In genomic region chr9:135776893-135777622, GRCh38 we compare ENCODE assay signal across 23 cellular contexts.
"Had no signal": no experiment of that assay in that cellular context is flagged by ENCODE, and none has a peak within 500 bp of the region (broad histone marks: within the 10 kb centered on the region; RNA-seq: fewer than 3 reads in every experiment).

No MANE protein-coding gene starts in this region.

- H3K9me3 ChIP-seq: SK-N-SH had no signal

- H3K27ac Mint-ChIP-seq: IgD-negative memory B cell had no signal

- FAIRE-seq: K562 had no signal

- H3K4me3 Mint-ChIP-seq: IgD-negative memory B cell had no signal

- H3K9ac ChIP-seq: KMS-11, SK-N-SH had no signal

- H3K36me3 Mint-ChIP-seq: IgD-negative memory B cell had no signal

- H3K27ac ChIP-seq: KMS-11, RWPE1 had no signal

- H3K9me2 ChIP-seq: SK-N-SH had no signal

- ATAC-seq: K562, Panc1, PC-3 had no signal

- H3K27me3 Mint-ChIP-seq: IgD-negative memory B cell had no signal

- H3K4me1 Mint-ChIP-seq: IgD-negative memory B cell had no signal

- H3K4me3 ChIP-seq: K562 had no signal

- DNase-seq: Kasumi-1, MV-4-11, NCI-H1092 treated with DMSO at 0.1 percent for 48 hours, NCI-H1436, NCI-H187, NCI-H2029, NCI-H2081 treated with DMSO at 0.1 percent for 48 hours, NCI-H2171, NCI-H226, NCI-H446, NCI-H510A, NCI-H524 treated with DMSO at 0.1 percent for 48 hours, NCI-H69, NCI-H774, PC-3, SHP77, SK-N-SH, SW 1271 had no signal

- H3K4me2 ChIP-seq: KMS-11, SK-N-SH had no signal

- H3K9me3 Mint-ChIP-seq: IgD-negative memory B cell had no signal
